Comparison of ENCODE assay signal across 26 cellular contexts in genomic region chr18:46429649-46430224, GRCh38.
"Had no signal": no experiment of that assay in that cellular context is flagged by ENCODE, and none has a peak within 500 bp of the region (broad histone marks: within the 10 kb centered on the region; RNA-seq: fewer than 3 reads in every experiment).

No MANE protein-coding gene starts in this region.

- H3K27me3 ChIP-seq: ascending aorta, cardiac muscle cell, dorsolateral prefrontal cortex, right lobe of liver, testis, transverse colon had no signal

- H3K9me3 Mint-ChIP-seq: activated CD4-positive, alpha-beta memory T cell treated with anti-CD3 and anti-CD28 coated beads for 36 hours; activated naive CD4-positive, alpha-beta T cell treated with anti-CD3 and anti-CD28 coated beads, Interleukin-2, amount 10 ng/mL, durations not matched to agents 7 days and 5 days; activated naive CD8-positive, alpha-beta T cell treated with anti-CD3 and anti-CD28 coated beads, Interleukin-2, amount 10 ng/mL, durations not matched to agents 7 days and 5 days; activated T-cell treated with anti-CD3 and anti-CD28 coated beads, Interleukin-2, amount 50 U/mL, for 24 hours; brain; naive thymus-derived CD8-positive, alpha-beta T cell had no signal

- H3K36me3 Mint-ChIP-seq: activated CD4-positive, alpha-beta memory T cell treated with anti-CD3 and anti-CD28 coated beads for 36 hours; activated naive CD4-positive, alpha-beta T cell treated with anti-CD3 and anti-CD28 coated beads, Interleukin-2, amount 10 ng/mL, durations not matched to agents 7 days and 5 days; activated naive CD8-positive, alpha-beta T cell treated with anti-CD3 and anti-CD28 coated beads, Interleukin-2, amount 10 ng/mL, durations not matched to agents 7 days and 5 days; naive thymus-derived CD8-positive, alpha-beta T cell had no signal

- H3K4me1 ChIP-seq: ascending aorta, left lung, lower lobe of right lung, testis, transverse colon had no signal

- H3K4me1 Mint-ChIP-seq: activated naive CD4-positive, alpha-beta T cell treated with anti-CD3 and anti-CD28 coated beads, Interleukin-2, amount 10 ng/mL, durations not matched to agents 7 days and 5 days; activated naive CD8-positive, alpha-beta T cell treated with anti-CD3 and anti-CD28 coated beads, Interleukin-2, amount 10 ng/mL, durations not matched to agents 7 days and 5 days had no signal

- ATAC-seq: left lung; lower lobe of right lung; naive thymus-derived CD8-positive, alpha-beta T cell had no signal

- H3K27ac ChIP-seq: ascending aorta, cardiac muscle cell, coronary artery, dorsolateral prefrontal cortex, left lung, lower lobe of right lung, right lobe of liver, testis, transverse colon had no signal

- H3K4me3 ChIP-seq: ascending aorta, cardiac muscle cell, coronary artery, dorsolateral prefrontal cortex, left lung, lower lobe of right lung, right lobe of liver, testis, transverse colon had no signal

- H3K36me3 ChIP-seq: ascending aorta, cardiac muscle cell, left lung, lower lobe of right lung, right lobe of liver, transverse colon had no signal

- DNase-seq: activated CD4-positive, alpha-beta memory T cell treated with anti-CD3 and anti-CD28 coated beads for 36 hours; activated CD4-positive, alpha-beta T cell treated with anti-CD3 and anti-CD28 coated beads for 48 hours; activated CD8-positive, alpha-beta memory T cell treated with anti-CD3 and anti-CD28 coated beads, Interleukin-2, amount 50 U/mL, for 48 hours; activated gamma-delta T cell; activated naive CD4-positive, alpha-beta T cell treated with anti-CD3 and anti-CD28 coated beads, Interleukin-2, amount 10 ng/mL, durations not matched to agents 7 days and 5 days; activated naive CD8-positive, alpha-beta T cell treated with anti-CD3 and anti-CD28 coated beads, Interleukin-2, amount 10 ng/mL, durations not matched to agents 7 days and 5 days; activated T-cell treated with anti-CD3 and anti-CD28 coated beads, Interleukin-2, amount 50 U/mL, for 24 hours; dorsolateral prefrontal cortex; effector memory CD4-positive, alpha-beta T cell; left lung; lower lobe of right lung; mesenchymal stem cell; naive thymus-derived CD8-positive, alpha-beta T cell; posterior cingulate gyrus; right lobe of liver; stimulated activated CD4-positive, alpha-beta T cell treated with anti-CD3 and anti-CD28 coated beads, Interleukin-2, amount 100 ng/mL, for 48 hours; stimulated activated naive CD4-positive, alpha-beta T cell treated with Interleukin-2 at 50 U/mL for 16 hours; testis; transverse colon had no signal

- H3K9me3 ChIP-seq: ascending aorta, left lung, lower lobe of right lung, right lobe of liver, testis, transverse colon had no signal

- H3K27ac Mint-ChIP-seq: activated CD4-positive, alpha-beta memory T cell treated with anti-CD3 and anti-CD28 coated beads for 36 hours; activated naive CD4-positive, alpha-beta T cell treated with anti-CD3 and anti-CD28 coated beads, Interleukin-2, amount 10 ng/mL, durations not matched to agents 7 days and 5 days; activated naive CD8-positive, alpha-beta T cell treated with anti-CD3 and anti-CD28 coated beads, Interleukin-2, amount 10 ng/mL, durations not matched to agents 7 days and 5 days; activated T-cell treated with anti-CD3 and anti-CD28 coated beads, Interleukin-2, amount 50 U/mL, for 24 hours had no signal

- H3K4me3 Mint-ChIP-seq: activated CD4-positive, alpha-beta memory T cell treated with anti-CD3 and anti-CD28 coated beads for 36 hours; activated naive CD4-positive, alpha-beta T cell treated with anti-CD3 and anti-CD28 coated beads, Interleukin-2, amount 10 ng/mL, durations not matched to agents 7 days and 5 days; activated naive CD8-positive, alpha-beta T cell treated with anti-CD3 and anti-CD28 coated beads, Interleukin-2, amount 10 ng/mL, durations not matched to agents 7 days and 5 days; activated T-cell treated with anti-CD3 and anti-CD28 coated beads, Interleukin-2, amount 50 U/mL, for 24 hours; brain; naive thymus-derived CD8-positive, alpha-beta T cell had no signal

- FAIRE-seq: frontal cortex, islet of Langerhans, urothelium cell line had no signal
